8 cellular contexts compared by ENCODE assay signal in the genomic region with DNA sequence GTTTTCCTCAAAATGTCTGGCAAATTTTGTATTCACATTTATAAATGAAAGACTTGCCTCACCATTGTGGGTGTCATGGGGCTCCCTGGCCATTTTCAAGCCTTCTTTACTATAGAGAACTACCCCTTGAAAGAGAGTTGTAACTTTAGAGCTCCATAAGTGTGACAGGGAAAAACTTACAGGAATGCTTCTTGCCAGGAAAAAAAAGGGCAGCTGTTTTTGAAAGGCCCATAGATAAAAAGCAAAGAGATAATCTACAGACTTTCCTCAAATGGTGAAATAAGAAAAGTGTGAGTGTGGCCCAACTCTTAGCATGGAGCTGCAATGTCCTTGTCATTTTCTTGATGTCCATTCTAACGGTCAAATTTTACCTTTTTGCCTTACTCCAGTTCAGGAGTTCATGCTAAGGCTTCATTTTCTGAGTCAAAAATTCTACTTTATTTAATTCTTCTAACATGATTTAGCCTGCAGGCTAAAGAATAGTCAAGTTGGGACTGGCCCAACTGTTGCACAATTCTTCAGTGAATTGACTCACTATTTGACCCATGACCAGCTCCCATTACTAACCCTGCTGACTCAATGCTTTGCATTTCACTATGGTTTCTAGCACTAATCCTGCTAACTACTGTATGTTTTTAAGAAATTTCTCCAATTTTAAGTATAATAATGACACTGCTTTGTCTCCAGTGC. TPM values are rescaled to one million over a fixed set of nuclear protein-coding genes. Genes with fewer than 3 reads are reported as not detected.
DNase-seq lines count a peak whose midpoint lies in the region; ATAC-seq, FAIRE-seq and TF ChIP-seq lines count a peak whose summit lies in the region.

No MANE protein-coding gene starts in this region.

- no peak for ATAC-seq in GM19328 (IDR thresholded peaks at IDR 0.05; ENCODE audit: unreplicated experiment)
- no peak for ATAC-seq in HG02884 (IDR thresholded peaks at IDR 0.05; ENCODE audit: unreplicated experiment)

- DNase-seq in AG09309 (ENCODE audit: low read depth) (peak; percentile 85), LHCN-M2 (ENCODE audit: low read depth) (peak; percentile 99), choroid plexus epithelial cell (ENCODE audit: low read depth) (peak; percentile 98), SHP77 treated with DMSO at 0.1 percent for 48 hours (lab: John Stamatoyannopoulos, UW) (no peak), GM12891 (ENCODE audit: insufficient read length, low spot score) (no peak)

- WGBS in mesodermal cell (ENCODE audit: insufficient coverage in 2 of 2), 2 experiments = 100% methylated on average over 1 of the region's 1 CpG

- no peak for TF ChIP-seq CTCF in AG09309 (IDR thresholded peaks at IDR 0.05; ENCODE audit: control insufficient read depth, insufficient read depth, low read depth, low read length, missing control alignments)
- no peak for TF ChIP-seq CTCF in choroid plexus epithelial cell (conservative IDR thresholded peaks at IDR 0.05; ENCODE audit: low read depth, low read length)

- no peaks in the 10 kb centered on the region for H3K9me3 ChIP-seq in mesodermal cell (ENCODE audit: control insufficient read depth, low read length)

- no peak for TF ChIP-seq POLR2A in GM12891 (IDR thresholded peaks at IDR 0.05; ENCODE audit: low read depth, low read length)

- peak overlapping the region; percentile 79 for H3K27ac ChIP-seq in mesodermal cell (ENCODE audit: low read depth, low read length, severe bottlenecking)

- peaks cover 30% of the 10 kb centered on the region for H3K4me1 ChIP-seq in mesodermal cell (ENCODE audit: control insufficient read depth, insufficient read depth, low read length, poor library complexity, severe bottlenecking)

- FAIRE-seq in GM12891 (lab: Jason Lieb, UNC) = no peak

- H3K4me3 ChIP-seq in AG09309 (ENCODE audit: control insufficient read depth, low read depth, low read length) (no peak overlapping the region), choroid plexus epithelial cell (ENCODE audit: low read depth, low read length) (no peak overlapping the region), mesodermal cell (ENCODE audit: extremely low read depth, insufficient read depth, low read length, poor library complexity, severe bottlenecking) (no peak overlapping the region)

- no peaks in the 10 kb centered on the region for H3K36me3 ChIP-seq in mesodermal cell (ENCODE audit: control insufficient read depth, insufficient read depth, low read length)

TF ChIP-seq in GM12891, 5 proteins besides CTCF, POLR2A, EP300 and RAD21:
- no peak for TF ChIP-seq SPI1 (IDR thresholded peaks at IDR 0.05; ENCODE audit: low read depth, low read length)
- no peak for TF ChIP-seq POLR2AphosphoS5 (IDR thresholded peaks at IDR 0.05; ENCODE audit: low read depth, low read length)
- TF ChIP-seq TAF1 (IDR thresholded peaks at IDR 0.05; ENCODE audit: low read depth, low read length) = no peak
- TF ChIP-seq POU2F2 (IDR thresholded peaks at IDR 0.05; ENCODE audit: low read depth, low read length) = no peak
- TF ChIP-seq PAX5 (IDR thresholded peaks at IDR 0.05; ENCODE audit: insufficient read depth, low read length, severe bottlenecking) = no peak

RNA-seq across cellular contexts. Expression of gene SGCE, which starts 41.2 kb away (rescaled TPM):
- total RNA-seq in LHCN-M2 (2014; rRNA removed) = 92.1 and 138 TPM in 2 replicates
- polyA plus RNA-seq in LHCN-M2 (2012) = 40.2 TPM
- polyA plus RNA-seq in mesodermal cell (2013, experiment 1 of 2) = 43.8 TPM
- 44.5 TPM for polyA plus RNA-seq in mesodermal cell (2013, experiment 2 of 2)
- polyA plus RNA-seq in GM12891 (2012; ENCODE audit: low read depth, missing spikeins) = 17.4 TPM

Comparison
In these comparisons a context has a peak if more than half of its experiments do, and no peak if none do; other contexts are left out.
1. DNase-seq: peak in AG09309 (single experiment), LHCN-M2 (single experiment) and choroid plexus epithelial cell (single experiment); none in SHP77 treated with DMSO at 0.1 percent for 48 hours (single experiment) and GM12891 (single experiment).